1 cellular context compared by ENCODE assay signal in genomic region chr9:95507456-95508241, GRCh38.
TF ChIP-seq lines count a peak whose summit lies in the region.

No MANE protein-coding gene starts in this region.

TF ChIP-seq in HepG2, 621 proteins besides CTCF, POLR2A, EP300 and RAD21 (continued from another document and continues in another):
- no peak for TF ChIP-seq ZNF142 (CRISPR knock-in tag; IDR thresholded peaks at IDR 0.05)
- TF ChIP-seq RXRB (CRISPR knock-in tag; IDR thresholded peaks at IDR 0.05; ENCODE audit: borderline replicate concordance), result 0 out of 2 replicates have a peak, but pooled peaks have one; percentile 20
- TF ChIP-seq ZFP1 (CRISPR knock-in tag; IDR thresholded peaks at IDR 0.05), result no peak
- TF ChIP-seq ZNF75D (CRISPR knock-in tag; IDR thresholded peaks at IDR 0.05; ENCODE audit: borderline replicate concordance), result no peak
- no peak for TF ChIP-seq SNAPC5 (CRISPR knock-in tag; IDR thresholded peaks at IDR 0.05; ENCODE audit: borderline replicate concordance)
- TF ChIP-seq ZNF607 (CRISPR knock-in tag; IDR thresholded peaks at IDR 0.05; ENCODE audit: borderline replicate concordance), result no peak
- no peak for TF ChIP-seq PBX2 (CRISPR knock-in tag; IDR thresholded peaks at IDR 0.05)
- no peak for TF ChIP-seq ZNF101 (CRISPR knock-in tag; IDR thresholded peaks at IDR 0.05; ENCODE audit: borderline replicate concordance, low read depth)
- 0 out of 2 replicates have a peak, but pooled peaks have one; percentile 57 for TF ChIP-seq ZNF710 (CRISPR knock-in tag; IDR thresholded peaks at IDR 0.05; ENCODE audit: borderline replicate concordance)
- 0 out of 2 replicates have a peak, but pooled peaks have one; percentile 35 for TF ChIP-seq ZFP90 (CRISPR knock-in tag; IDR thresholded peaks at IDR 0.05; ENCODE audit: borderline replicate concordance)
- no peak for TF ChIP-seq ZNF30 (CRISPR knock-in tag; IDR thresholded peaks at IDR 0.05)
- no peak for TF ChIP-seq PAXIP1 (CRISPR knock-in tag; conservative IDR thresholded peaks at IDR 0.05)
- 0 out of 2 replicates have a peak, but pooled peaks have one; percentile 0 for TF ChIP-seq ZFP36L1 (CRISPR knock-in tag; IDR thresholded peaks at IDR 0.05)
- TF ChIP-seq FOXA3 (CRISPR knock-in tag; IDR thresholded peaks at IDR 0.05), result peak; percentile 6; the same call in 1 of the 2 replicates
- no peak for TF ChIP-seq ZNF781 (CRISPR knock-in tag; IDR thresholded peaks at IDR 0.05; ENCODE audit: borderline replicate concordance, not compliant biosample characterization)
- TF ChIP-seq MTF2 (CRISPR knock-in tag; IDR thresholded peaks at IDR 0.05; ENCODE audit: borderline replicate concordance), result no peak
- no peak for TF ChIP-seq KDM4B (CRISPR knock-in tag; IDR thresholded peaks at IDR 0.05)
- TF ChIP-seq NFATC3 (CRISPR knock-in tag; IDR thresholded peaks at IDR 0.05), result no peak
- TF ChIP-seq E2F5 (CRISPR knock-in tag; conservative IDR thresholded peaks at IDR 0.05), result no peak
- no peak for TF ChIP-seq ZFX (CRISPR knock-in tag; IDR thresholded peaks at IDR 0.05; ENCODE audit: low read depth)
- TF ChIP-seq ZNF841 (CRISPR knock-in tag; IDR thresholded peaks at IDR 0.05; ENCODE audit: borderline replicate concordance), result no peak
- no peak for TF ChIP-seq SMAD1 (CRISPR knock-in tag; IDR thresholded peaks at IDR 0.05; ENCODE audit: borderline replicate concordance, low read depth)
- TF ChIP-seq TOPORS (CRISPR knock-in tag; IDR thresholded peaks at IDR 0.05), result no peak
- TF ChIP-seq HNRNPL (IDR thresholded peaks at IDR 0.05; ENCODE audit: low read depth, low read length), result no peak
- TF ChIP-seq THAP7 (CRISPR knock-in tag; IDR thresholded peaks at IDR 0.05), result no peak
- no peak for TF ChIP-seq HNF1A (IDR thresholded peaks at IDR 0.05; ENCODE audit: low read depth)
- TF ChIP-seq HNF1A (CRISPR knock-in tag; IDR thresholded peaks at IDR 0.05; ENCODE audit: borderline replicate concordance), result no peak
- TF ChIP-seq ZNF382 (CRISPR knock-in tag; IDR thresholded peaks at IDR 0.05; ENCODE audit: borderline replicate concordance), result no peak
- no peak for TF ChIP-seq PAF1 (CRISPR knock-in tag; IDR thresholded peaks at IDR 0.05)
- no peak for TF ChIP-seq MBNL3 (CRISPR knock-in tag; conservative IDR thresholded peaks at IDR 0.05)
- no peak; the same call in none of the 2 replicates for TF ChIP-seq MAX (IDR thresholded peaks at IDR 0.05)
- TF ChIP-seq ZNF292 (CRISPR knock-in tag; IDR thresholded peaks at IDR 0.05; ENCODE audit: borderline replicate concordance, low read depth), result no peak
- no peak for TF ChIP-seq MIER2 (CRISPR knock-in tag; IDR thresholded peaks at IDR 0.05)
- TF ChIP-seq ZNF773 (CRISPR knock-in tag; IDR thresholded peaks at IDR 0.05; ENCODE audit: borderline replicate concordance), result no peak
- no peak for TF ChIP-seq ZNF121 (CRISPR knock-in tag; IDR thresholded peaks at IDR 0.05)
- no peak for TF ChIP-seq ZNF850 (CRISPR knock-in tag; conservative IDR thresholded peaks at IDR 0.05)
- no peak for TF ChIP-seq MED13 (CRISPR knock-in tag; IDR thresholded peaks at IDR 0.05)
- no peak for TF ChIP-seq ZNF570 (CRISPR knock-in tag; IDR thresholded peaks at IDR 0.05; ENCODE audit: borderline replicate concordance)
- TF ChIP-seq ZSCAN21 (CRISPR knock-in tag; IDR thresholded peaks at IDR 0.05; ENCODE audit: borderline replicate concordance), result 0 out of 2 replicates have a peak, but pooled peaks have one; percentile 8
- no peak; the same call in 1 of the 2 replicates for TF ChIP-seq PHF8 (CRISPR knock-in tag; IDR thresholded peaks at IDR 0.05)
- TF ChIP-seq RBAK (CRISPR knock-in tag; IDR thresholded peaks at IDR 0.05), result no peak
- no peak for TF ChIP-seq ARNT (IDR thresholded peaks at IDR 0.05)
- TF ChIP-seq ZSCAN9 (CRISPR knock-in tag; IDR thresholded peaks at IDR 0.05; ENCODE audit: borderline replicate concordance), result no peak
- no peak for TF ChIP-seq MEF2D (CRISPR knock-in tag; IDR thresholded peaks at IDR 0.05)
- TF ChIP-seq KLF13 (CRISPR knock-in tag; IDR thresholded peaks at IDR 0.05), result no peak
- no peak for TF ChIP-seq ZMAT5 (CRISPR knock-in tag; IDR thresholded peaks at IDR 0.05; ENCODE audit: borderline replicate concordance, low read depth)
- no peak for TF ChIP-seq ZNF350 (CRISPR knock-in tag; IDR thresholded peaks at IDR 0.05; ENCODE audit: borderline replicate concordance, low read depth)
